ENCODE assay signal across 11 cellular contexts in genomic region chr19:16586477-16586871, GRCh38. TPM values are rescaled to one million over a fixed set of nuclear protein-coding genes. Genes with fewer than 3 reads are reported as not detected.
DNase-seq lines count a peak whose midpoint lies in the region; ATAC-seq, FAIRE-seq and TF ChIP-seq lines count a peak whose summit lies in the region.
"Had no signal": no experiment of that assay in that cellular context is flagged by ENCODE, and none has a peak within 500 bp of the region (broad histone marks: within the 10 kb centered on the region; RNA-seq: fewer than 3 reads in every experiment).

No MANE protein-coding gene starts in this region.

- TF ChIP-seq CTCF in natural killer cell (IDR thresholded peaks at IDR 0.05) (no peak), HepG2 (CRISPR knock-in tag; IDR thresholded peaks at IDR 0.05) (no peak)

- H3K4me3 Mint-ChIP-seq in activated naive CD8-positive, alpha-beta T cell: peak overlapping the region; percentile 84
- H3K4me3 Mint-ChIP-seq in natural killer cell: peak overlapping the region; percentile 71

- peaks cover 82 to 100% (median 97%) of the 10 kb centered on the region in 11 experiments for H4K20me1 ChIP-seq in BLaER1 treated with 17β-estradiol and CSF1 and Interleukin-3, amounts not matched to agents 10 nM and 100 nM
- H4K20me1 ChIP-seq in GM23248 (ENCODE audit: insufficient read depth) (peaks cover 36% of the 10 kb centered on the region), HepG2 (ENCODE audit: insufficient read depth, low read length) (peaks cover 9% of the 10 kb centered on the region)

- FAIRE-seq in HepG2 (lab: Jason Lieb, UNC): no peak

- peaks cover 100% of the 10 kb centered on the region for H3K79me2 ChIP-seq in GM23248 (ENCODE audit: insufficient read depth)
- peaks cover 85% of the 10 kb centered on the region for H3K79me2 ChIP-seq in HepG2 (ENCODE audit: insufficient read depth, low read length)

- POLR2A ChIA-PET in HepG2 (lab: Yijun Ruan, JAX): no interaction called here

- no peaks in the 10 kb centered on the region for H3K36me3 Mint-ChIP-seq in activated naive CD8-positive, alpha-beta T cell
- no peaks in the 10 kb centered on the region for H3K36me3 Mint-ChIP-seq in natural killer cell

- WGBS in GM23248 (ENCODE audit: low coverage in 1 of 2, low lambda C conversion rate in 2 of 2, missing lambda C conversion rate in 2 of 2), 2 experiments: 71 to 85% methylated on average over 9 of the region's 9 CpGs
- no CpG with 5 or more reads among the region's 9 CpGs for WGBS in HepG2 (ENCODE audit: low lambda C conversion rate)

- peaks cover 87 to 100% (median 100%) of the 10 kb centered on the region in 10 experiments for H3K4me1 ChIP-seq in BLaER1 treated with 17β-estradiol and CSF1 and Interleukin-3, amounts not matched to agents 10 nM and 100 nM
- H3K4me1 ChIP-seq in GM23248 (ENCODE audit: insufficient read depth): peaks cover 39% of the 10 kb centered on the region
- peaks cover 16% of the 10 kb centered on the region for H3K4me1 ChIP-seq in HepG2 (ENCODE audit: insufficient read depth, low read length)

- H3K27ac ChIP-seq in BLaER1 treated with 17β-estradiol and CSF1 and Interleukin-3, amounts not matched to agents 10 nM and 100 nM: peak overlapping the region; percentile 38 to 91 (median 88); a peak in 19 of 22 replicates
- H3K27ac ChIP-seq in GM23248 (0 out of 2 replicates have a peak overlapping the region, but pooled peaks have one; percentile 16), HepG2 (ENCODE audit: extremely low read length, insufficient read depth, low read length) (no peak overlapping the region)

- intact Hi-C loops in natural killer cell (cut with micrococcal nuclease) (loop anchor here (5.0 to 10.0 kb wide), 2 partner anchors 149 to 512 kb away; partner anchors contain the start of gene TPM4), HepG2 (cut with micrococcal nuclease; ENCODE audit: unreplicated experiment) (no loop called here)

- no peaks in the 10 kb centered on the region for H3K9me3 Mint-ChIP-seq in activated naive CD8-positive, alpha-beta T cell (ENCODE audit: low read depth)
- H3K9me3 Mint-ChIP-seq in natural killer cell: no peaks in the 10 kb centered on the region

- CTCF ChIA-PET in HepG2 (lab: Yijun Ruan, JAX; ENCODE audit: low intra/inter-chr PET ratio, low total read pairs): no interaction called here

- H3K27me3 ChIP-seq in BLaER1 treated with 17β-estradiol and CSF1 and Interleukin-3, amounts not matched to agents 10 nM and 100 nM: no peaks in the 10 kb centered on the region
- H3K27me3 ChIP-seq in GM23248 (replicated peaks; ENCODE audit: insufficient read depth): no peaks in the 10 kb centered on the region
- no peaks in the 10 kb centered on the region for H3K27me3 ChIP-seq in HepG2 (ENCODE audit: control insufficient read depth in 1 of 2, insufficient read depth in 2 of 2, low read length in 2 of 2)

- no peak for ATAC-seq in natural killer cell
- ATAC-seq in HG02588 (IDR thresholded peaks at IDR 0.05; ENCODE audit: unreplicated experiment): no peak
- no peak for ATAC-seq in HepG2

- DNase-seq in GM23248: no peak
- no peak for DNase-seq in natural killer cell
- no peak for DNase-seq in NCI-H1048 (lab: John Stamatoyannopoulos, UW)
- DNase-seq in GOT3 (lab: John Stamatoyannopoulos, UW): no peak
- DNase-seq in HepG2 (ENCODE audit: low spot score): no peak
- DNase-seq: NCI-H446 treated with DMSO at 0.1 percent for 48 hours had no signal

- no peak overlapping the region for H2AFZ ChIP-seq in GM23248
- H2AFZ ChIP-seq in HepG2 (ENCODE audit: low read length): no peak overlapping the region

- H3K9ac ChIP-seq in BLaER1 treated with 17β-estradiol and CSF1 and Interleukin-3, amounts not matched to agents 10 nM and 100 nM: peak overlapping the region in 10 of 11 experiments; percentile 27 to 80 (median 78); a peak in 19 of 22 replicates
- H3K9ac ChIP-seq in GM23248 (peak overlapping the region; percentile 39; the same call in 1 of the 2 replicates), HepG2 (ENCODE audit: insufficient read depth, low read depth, low read length) (no peak overlapping the region)

- BruUV-seq in HepG2 (replicated peaks; lab: Mats Ljungman, UMichigan): no TSS peak

- H3K36me3 ChIP-seq in BLaER1 treated with 17β-estradiol and CSF1 and Interleukin-3, amounts not matched to agents 10 nM and 100 nM: peaks cover 0 to 12% (median 8%) of the 10 kb centered on the region in 11 experiments; a peak in 13 of 22 replicates
- no peaks in the 10 kb centered on the region for H3K36me3 ChIP-seq in GM23248 (ENCODE audit: low read depth)
- no peaks in the 10 kb centered on the region; a peak in 1 of 5 replicates for H3K36me3 ChIP-seq in HepG2 (replicated peaks in 1 of 2; ENCODE audit: control insufficient read depth in 1 of 2, insufficient read depth in 2 of 2, low read length in 2 of 2)

- TF ChIP-seq POLR2A in HepG2 (IDR thresholded peaks at IDR 0.05; ENCODE audit: insufficient read depth in 1 of 2, low read depth in 2 of 2, low read length in 2 of 2): no peak

- H3K27me3 Mint-ChIP-seq in activated naive CD8-positive, alpha-beta T cell: no peaks in the 10 kb centered on the region
- H3K27me3 Mint-ChIP-seq in natural killer cell (ENCODE audit: low read depth in 2 of 2): no peaks in the 10 kb centered on the region

- H3K4me2 ChIP-seq in BLaER1 treated with 17β-estradiol and CSF1 and Interleukin-3, amounts not matched to agents 10 nM and 100 nM: peak overlapping the region; percentile 94 to 100 (median 99)
- H3K4me2 ChIP-seq in GM23248 (ENCODE audit: unreplicated experiment): no peak overlapping the region
- H3K4me2 ChIP-seq in HepG2 (ENCODE audit: low read depth, low read length): no peak overlapping the region

- in situ Hi-C loops in GM23248 (cut with MboI): no loop called here
- in situ Hi-C loops in HepG2 (cut with HindIII; ENCODE audit: extremely low pct_ligation_motif_present, low pct_unique_long_range_greater_than_20kb): no loop called here

- TF ChIP-seq EP300 in HepG2 (IDR thresholded peaks at IDR 0.05; ENCODE audit: low read depth in 2 of 2, low read length in 2 of 2): no peak
- no peak for TF ChIP-seq EP300 in HepG2 (CRISPR knock-in tag; IDR thresholded peaks at IDR 0.05; ENCODE audit: borderline replicate concordance)

- H3K27ac Mint-ChIP-seq in activated naive CD8-positive, alpha-beta T cell: peak overlapping the region; percentile 72
- H3K27ac Mint-ChIP-seq in natural killer cell: peak overlapping the region; percentile 88 to 89

- no peaks in the 10 kb centered on the region for H3K9me3 ChIP-seq in BLaER1 treated with 17β-estradiol and CSF1 and Interleukin-3, amounts not matched to agents 10 nM and 100 nM (replicated peaks in 1 of 11)
- H3K9me3 ChIP-seq in GM23248 (ENCODE audit: low read depth) (no peaks in the 10 kb centered on the region), HepG2 (ENCODE audit: low read length) (no peaks in the 10 kb centered on the region)

- H3K4me1 Mint-ChIP-seq in activated naive CD8-positive, alpha-beta T cell (ENCODE audit: low read depth): peaks cover 87% of the 10 kb centered on the region
- H3K4me1 Mint-ChIP-seq in natural killer cell: peaks cover 49 to 77% of the 10 kb centered on the region in 2 donors

- no peaks in the 10 kb centered on the region for H3K9me2 ChIP-seq in GM23248 (ENCODE audit: insufficient read depth)

- TF ChIP-seq RAD21 in HepG2 (CRISPR knock-in tag; IDR thresholded peaks at IDR 0.05): no peak

- peak overlapping the region in 9 of 10 experiments; percentile 26 to 65 (median 51); a peak in 13 of 20 replicates for H3K4me3 ChIP-seq in BLaER1 treated with 17β-estradiol and CSF1 and Interleukin-3, amounts not matched to agents 10 nM and 100 nM
- H3K4me3 ChIP-seq in GM23248: no peak overlapping the region
- H3K4me3 ChIP-seq in HepG2 (replicated peaks in 1 of 3; ENCODE audit: insufficient read depth in 1 of 3, low read depth in 2 of 3, low read length in 3 of 3): no peak overlapping the region
- H3K4me3 ChIP-seq: coronary artery, SK-N-MC had no signal

- peaks cover 14% of the 10 kb centered on the region for H3F3A ChIP-seq in GM23248 (ENCODE audit: insufficient read depth)

RNA-seq across cellular contexts. Expression of gene SLC35E1, which starts 14.3 kb away (rescaled TPM):
- 39.7 and 43.2 TPM in 2 replicates for total RNA-seq in GM23248 (2014; rRNA removed; shearing (Covaris generic))
- polyA plus RNA-seq in GM23248 (2016; fragmentation: Nextera tagmentation; extraction: Ambion mirVana) (35.7 and 38.8 TPM in 2 replicates), HepG2 (2011; rRNA removed) (46.5 and 48.0 TPM in 2 replicates)
- total RNA-seq in natural killer cell (10 to 100 TPM; 53.2 to 55.5 (median 54.2) TPM), HepG2 (2016; rRNA removed; fragmentation: Illumina TruSeq; extraction: Trizol) (17.2 and 21.2 TPM in 2 replicates)
- 6.0 and 7.6 TPM in 2 replicates for total RNA-seq in HepG2 (2016; cell fraction: cytosol; rRNA removed; fragmentation: Illumina TruSeq; extraction: Trizol; ENCODE audit: low read depth)
- 15.6 and 20.2 TPM in 2 replicates for total RNA-seq in HepG2 (2016; cell fraction: insoluble cytoplasmic fraction; rRNA removed; fragmentation: Illumina TruSeq; extraction: Trizol)
- total RNA-seq in HepG2 (2016; cell fraction: membrane; rRNA removed; fragmentation: Illumina TruSeq; extraction: Trizol): 18.9 and 19.7 TPM in 2 replicates
- total RNA-seq in HepG2 (2016; cell fraction: nucleus; rRNA removed; fragmentation: Illumina TruSeq; extraction: Trizol): 18.5 and 21.4 TPM in 2 replicates
- 31.6 and 37.8 TPM in 2 replicates for polyA plus RNA-seq in HepG2 (2011; cell fraction: cytosol; rRNA removed)
- 26.3 and 38.8 TPM in 2 replicates for polyA plus RNA-seq in HepG2 (2011; cell fraction: nucleus; rRNA removed)
- polyA plus RNA-seq in HepG2 (2012): 25.6 and 26.5 TPM in 2 replicates
- 5.7 and 6.3 TPM in 2 replicates for polyA plus RNA-seq in HepG2 (2016; cell fraction: cytosol; fragmentation: Illumina TruSeq; extraction: Trizol; ENCODE audit: low read depth)
- polyA plus RNA-seq in HepG2 (2016; cell fraction: insoluble cytoplasmic fraction; fragmentation: Illumina TruSeq; extraction: Trizol; ENCODE audit: low read depth): 16.1 and 22.5 TPM in 2 replicates
- 20.6 and 22.2 TPM in 2 replicates for polyA plus RNA-seq in HepG2 (2016; cell fraction: membrane; fragmentation: Illumina TruSeq; extraction: Trizol; ENCODE audit: low read depth)
- 45.9 and 46.6 TPM in 2 replicates for polyA plus RNA-seq in HepG2 (2016; cell fraction: nucleus; fragmentation: Illumina TruSeq; extraction: Trizol; ENCODE audit: insufficient read depth, low read depth)
- polyA minus RNA-seq in HepG2 (2011; rRNA and poly(A)+ RNA removed; ENCODE audit: low replicate concordance): 181 and 185 TPM in 2 replicates
- 33.0 and 39.5 TPM in 2 replicates for polyA minus RNA-seq in HepG2 (2011; cell fraction: cytosol; rRNA and poly(A)+ RNA removed)
- 24.8 and 31.7 TPM in 2 replicates for polyA minus RNA-seq in HepG2 (2011; cell fraction: nucleus; rRNA and poly(A)+ RNA removed)

RNA-seq across cellular contexts. Expression of gene MED26, which starts 41.5 kb away (rescaled TPM):
- 6.2 and 6.7 TPM in 2 replicates for total RNA-seq in GM23248 (2014; rRNA removed; shearing (Covaris generic))
- polyA plus RNA-seq in GM23248 (2016; fragmentation: Nextera tagmentation; extraction: Ambion mirVana): 3.3 and 4.4 TPM in 2 replicates
- total RNA-seq in natural killer cell: 10 to 100 TPM; 34.7 to 47.5 (median 47.3) TPM
- total RNA-seq in HepG2 (2016; rRNA removed; fragmentation: Illumina TruSeq; extraction: Trizol): 3.3 and 3.8 TPM in 2 replicates
- 0.88 and 1.1 TPM in 2 replicates for total RNA-seq in HepG2 (2016; cell fraction: cytosol; rRNA removed; fragmentation: Illumina TruSeq; extraction: Trizol; ENCODE audit: low read depth)
- total RNA-seq in HepG2 (2016; cell fraction: insoluble cytoplasmic fraction; rRNA removed; fragmentation: Illumina TruSeq; extraction: Trizol): 2.3 and 2.9 TPM in 2 replicates
- total RNA-seq in HepG2 (2016; cell fraction: membrane; rRNA removed; fragmentation: Illumina TruSeq; extraction: Trizol): 2.2 and 2.5 TPM in 2 replicates
- total RNA-seq in HepG2 (2016; cell fraction: nucleus; rRNA removed; fragmentation: Illumina TruSeq; extraction: Trizol): 4.4 and 6.8 TPM in 2 replicates
- polyA plus RNA-seq in HepG2 (2011; rRNA removed): 3.3 and 3.5 TPM in 2 replicates
- polyA plus RNA-seq in HepG2 (2011; cell fraction: cytosol; rRNA removed): 2.7 and 3.7 TPM in 2 replicates
- 4.2 and 6.4 TPM in 2 replicates for polyA plus RNA-seq in HepG2 (2011; cell fraction: nucleus; rRNA removed)
- 3.0 and 3.2 TPM in 2 replicates for polyA plus RNA-seq in HepG2 (2012)
- polyA plus RNA-seq in HepG2 (2016; cell fraction: cytosol; fragmentation: Illumina TruSeq; extraction: Trizol; ENCODE audit: low read depth): 0.35 and 0.40 TPM in 2 replicates
- 3.6 and 5.3 TPM in 2 replicates for polyA plus RNA-seq in HepG2 (2016; cell fraction: insoluble cytoplasmic fraction; fragmentation: Illumina TruSeq; extraction: Trizol; ENCODE audit: low read depth)
- polyA plus RNA-seq in HepG2 (2016; cell fraction: membrane; fragmentation: Illumina TruSeq; extraction: Trizol; ENCODE audit: low read depth): 1.6 and 1.7 TPM in 2 replicates
- 6.4 and 8.6 TPM in 2 replicates for polyA plus RNA-seq in HepG2 (2016; cell fraction: nucleus; fragmentation: Illumina TruSeq; extraction: Trizol; ENCODE audit: insufficient read depth, low read depth)
- 12.3 and 16.1 TPM in 2 replicates for polyA minus RNA-seq in HepG2 (2011; rRNA and poly(A)+ RNA removed; ENCODE audit: low replicate concordance)
- polyA minus RNA-seq in HepG2 (2011; cell fraction: cytosol; rRNA and poly(A)+ RNA removed): 4.7 and 5.5 TPM in 2 replicates
- polyA minus RNA-seq in HepG2 (2011; cell fraction: nucleus; rRNA and poly(A)+ RNA removed): 14.0 and 19.3 TPM in 2 replicates

RNA-seq across cellular contexts. Expression of gene CHERP, which starts 44.2 kb away (rescaled TPM):
- 1.4 and 2.9 TPM in 2 replicates for total RNA-seq in GM23248 (2014; rRNA removed; shearing (Covaris generic))
- 16.8 and 20.5 TPM in 2 replicates for polyA plus RNA-seq in GM23248 (2016; fragmentation: Nextera tagmentation; extraction: Ambion mirVana)
- 10 to 100 TPM; 46.5 to 70.8 (median 68.2) TPM for total RNA-seq in natural killer cell
- 4.3 and 9.1 TPM in 2 replicates for total RNA-seq in HepG2 (2016; rRNA removed; fragmentation: Illumina TruSeq; extraction: Trizol)
- total RNA-seq in HepG2 (2016; cell fraction: cytosol; rRNA removed; fragmentation: Illumina TruSeq; extraction: Trizol; ENCODE audit: low read depth): 3.8 and 4.0 TPM in 2 replicates
- 6.0 and 7.4 TPM in 2 replicates for total RNA-seq in HepG2 (2016; cell fraction: insoluble cytoplasmic fraction; rRNA removed; fragmentation: Illumina TruSeq; extraction: Trizol)
- 5.5 and 6.1 TPM in 2 replicates for total RNA-seq in HepG2 (2016; cell fraction: membrane; rRNA removed; fragmentation: Illumina TruSeq; extraction: Trizol)
- 8.1 and 13.9 TPM in 2 replicates for total RNA-seq in HepG2 (2016; cell fraction: nucleus; rRNA removed; fragmentation: Illumina TruSeq; extraction: Trizol)
- 5.4 and 5.9 TPM in 2 replicates for polyA plus RNA-seq in HepG2 (2011; rRNA removed)
- 2.9 and 3.2 TPM in 2 replicates for polyA plus RNA-seq in HepG2 (2011; cell fraction: cytosol; rRNA removed)
- 34.4 and 39.5 TPM in 2 replicates for polyA plus RNA-seq in HepG2 (2011; cell fraction: nucleus; rRNA removed)
- polyA plus RNA-seq in HepG2 (2012): 20.4 and 25.1 TPM in 2 replicates
- polyA plus RNA-seq in HepG2 (2016; cell fraction: cytosol; fragmentation: Illumina TruSeq; extraction: Trizol; ENCODE audit: low read depth): 2.1 and 2.2 TPM in 2 replicates
- polyA plus RNA-seq in HepG2 (2016; cell fraction: insoluble cytoplasmic fraction; fragmentation: Illumina TruSeq; extraction: Trizol; ENCODE audit: low read depth): 19.7 and 26.9 TPM in 2 replicates
- 4.9 and 6.0 TPM in 2 replicates for polyA plus RNA-seq in HepG2 (2016; cell fraction: membrane; fragmentation: Illumina TruSeq; extraction: Trizol; ENCODE audit: low read depth)
- polyA plus RNA-seq in HepG2 (2016; cell fraction: nucleus; fragmentation: Illumina TruSeq; extraction: Trizol; ENCODE audit: insufficient read depth, low read depth): 54.8 and 59.8 TPM in 2 replicates
- polyA minus RNA-seq in HepG2 (2011; rRNA and poly(A)+ RNA removed; ENCODE audit: low replicate concordance): 10.1 and 16.3 TPM in 2 replicates
- 7.1 and 9.3 TPM in 2 replicates for polyA minus RNA-seq in HepG2 (2011; cell fraction: cytosol; rRNA and poly(A)+ RNA removed)
- polyA minus RNA-seq in HepG2 (2011; cell fraction: nucleus; rRNA and poly(A)+ RNA removed): 18.4 and 19.8 TPM in 2 replicates

Comparison
In these comparisons a context has a peak if more than half of its experiments do, and no peak if none do; other contexts are left out.
1. H3K4me2 ChIP-seq: peak in BLaER1 treated with 17β-estradiol and CSF1 and Interleukin-3, amounts not matched to agents 10 nM and 100 nM (11 of 11); none in GM23248 (single experiment) and HepG2 (single experiment).
2. H3K4me3 ChIP-seq: peak in BLaER1 treated with 17β-estradiol and CSF1 and Interleukin-3, amounts not matched to agents 10 nM and 100 nM (9 of 10); none in GM23248 (single experiment) and HepG2 (0 of 3).